38 cellular contexts compared by ENCODE assay signal in genomic region chr4:65738134-65738533, GRCh38.
"Had no signal": no experiment of that assay in that cellular context is flagged by ENCODE, and none has a peak within 500 bp of the region (broad histone marks: within the 10 kb centered on the region; RNA-seq: fewer than 3 reads in every experiment).

No MANE protein-coding gene starts in this region.

- ATAC-seq: activated CD4-positive, alpha-beta T cell treated with anti-CD3 and anti-CD28 coated beads for 36 hours; activated CD4-positive, CD25-positive, alpha-beta regulatory T cell treated with anti-CD3 and anti-CD28 coated beads, Interleukin-2, amount 50 U/mL, for 24 hours; activated CD8-positive, alpha-beta T cell treated with anti-CD3 and anti-CD28 coated beads, Interleukin-2, amount 10 ng/mL, durations not matched to agents 7 days and 5 days; activated naive CD4-positive, alpha-beta T cell treated with anti-CD3 and anti-CD28 coated beads, Interleukin-2, amount 50 U/mL, for 72 hours; activated T-cell treated with anti-CD3 and anti-CD28 coated beads, Interleukin-2, amount 50 U/mL, for 4 hours; activated T-cell treated with anti-CD3 and anti-CD28 coated beads, Interleukin-2, amount 50 U/mL, for 72 hours; activated T-helper 17 cell treated with anti-CD3 and anti-CD28 coated beads, Interleukin-2, amount 50 U/mL, for 72 hours; body of pancreas; WTC11 had no signal

- H3K4me1 Mint-ChIP-seq: activated CD4-positive, alpha-beta memory T cell treated with anti-CD3 and anti-CD28 coated beads, Interleukin-2, amount 10 ng/mL, durations not matched to agents 7 days and 5 days; activated CD4-positive, alpha-beta T cell treated with anti-CD3 and anti-CD28 coated beads for 36 hours; activated CD4-positive, alpha-beta T cell treated with anti-CD3 and anti-CD28 coated beads, Interleukin-2, amount 10 ng/mL, durations not matched to agents 7 days and 5 days; activated naive CD8-positive, alpha-beta T cell treated with anti-CD3 and anti-CD28 coated beads for 36 hours; activated T-helper 17 cell treated with anti-CD3 and anti-CD28 coated beads, Interleukin-2, amount 50 U/mL, for 72 hours; WTC11 had no signal

- H3K4me1 ChIP-seq: adrenal gland, body of pancreas, breast epithelium had no signal

- H3K4me3 ChIP-seq: adrenal gland, body of pancreas, breast epithelium had no signal

- H3K27ac Mint-ChIP-seq: activated CD4-positive, alpha-beta memory T cell treated with anti-CD3 and anti-CD28 coated beads, Interleukin-2, amount 10 ng/mL, durations not matched to agents 7 days and 5 days; activated CD4-positive, alpha-beta T cell treated with anti-CD3 and anti-CD28 coated beads for 36 hours; activated CD4-positive, alpha-beta T cell treated with anti-CD3 and anti-CD28 coated beads, Interleukin-2, amount 10 ng/mL, durations not matched to agents 7 days and 5 days; activated CD8-positive, alpha-beta T cell treated with anti-CD3 and anti-CD28 coated beads, Interleukin-2, amount 10 ng/mL, durations not matched to agents 7 days and 5 days; activated naive CD4-positive, alpha-beta T cell treated with anti-CD3 and anti-CD28 coated beads for 36 hours; activated naive CD4-positive, alpha-beta T cell treated with anti-CD3 and anti-CD28 coated beads, Interleukin-2, amount 50 U/mL, for 72 hours; activated naive CD8-positive, alpha-beta T cell treated with anti-CD3 and anti-CD28 coated beads for 36 hours; activated T-cell treated with anti-CD3 and anti-CD28 coated beads, Interleukin-2, amount 50 U/mL, for 72 hours; activated T-helper 1 cell treated with anti-CD3 and anti-CD28 coated beads, Interleukin-12 subunit alpha, Interleukin-12 subunit beta, Interleukin-2, Interleukin-4 antibody, amounts not matched to agents 30 ng/mL and 10 ng/mL and 1 ng/mL, durations not matched to agents 14 hours and 24 hours and 36 hours; activated T-helper 17 cell treated with anti-CD3 and anti-CD28 coated beads, Interleukin-2, amount 50 U/mL, for 72 hours; T-helper 1 cell treated with Interleukin-12 subunit alpha and Interleukin-12 subunit beta and Interleukin-4 antibody, amounts not matched to agents 30 μg/mL and 1 μg/mL, for 36 hours; T-helper 2 cell treated with Interferon-gamma antibody and Interleukin-4, amounts not matched to agents 5 μg/mL and 100 μg/mL, for 36 hours; WTC11 had no signal

- H3K27me3 Mint-ChIP-seq: activated CD4-positive, alpha-beta memory T cell treated with anti-CD3 and anti-CD28 coated beads, Interleukin-2, amount 10 ng/mL, durations not matched to agents 7 days and 5 days; activated CD4-positive, alpha-beta T cell treated with anti-CD3 and anti-CD28 coated beads for 36 hours; activated CD4-positive, alpha-beta T cell treated with anti-CD3 and anti-CD28 coated beads, Interleukin-2, amount 10 ng/mL, durations not matched to agents 7 days and 5 days; activated naive CD8-positive, alpha-beta T cell treated with anti-CD3 and anti-CD28 coated beads for 36 hours; activated T-helper 17 cell treated with anti-CD3 and anti-CD28 coated beads, Interleukin-2, amount 50 U/mL, for 72 hours had no signal

- H3K9me3 ChIP-seq: adrenal gland, body of pancreas, breast epithelium had no signal

- H3K36me3 ChIP-seq: adrenal gland, brain microvascular endothelial cell, breast epithelium, WERI-Rb-1 had no signal

- H3K27me3 ChIP-seq: adrenal gland, body of pancreas, brain microvascular endothelial cell, breast epithelium had no signal

- H3K27ac ChIP-seq: adrenal gland, body of pancreas, brain microvascular endothelial cell, breast epithelium, WERI-Rb-1 had no signal

- DNase-seq: activated CD4-positive, alpha-beta memory T cell treated with anti-CD3 and anti-CD28 coated beads, Interleukin-2, amount 10 ng/mL, durations not matched to agents 7 days and 5 days; activated CD4-positive, alpha-beta T cell treated with anti-CD3 and anti-CD28 coated beads for 1 hour; activated CD4-positive, alpha-beta T cell treated with anti-CD3 and anti-CD28 coated beads for 36 hours; activated CD4-positive, alpha-beta T cell treated with anti-CD3 and anti-CD28 coated beads for 48 hours; activated CD4-positive, alpha-beta T cell treated with anti-CD3 and anti-CD28 coated beads, Interleukin-2, amount 10 ng/mL, durations not matched to agents 7 days and 5 days; activated CD4-positive, alpha-beta T cell treated with anti-CD3 and anti-CD28 coated beads, Interleukin-2, amount 50 U/mL, for 48 hours; activated CD4-positive, CD25-positive, alpha-beta regulatory T cell; activated CD8-positive, alpha-beta memory T cell treated with anti-CD3 and anti-CD28 coated beads for 24 hours; activated CD8-positive, alpha-beta memory T cell treated with anti-CD3 and anti-CD28 coated beads, Interleukin-2, amount 50 U/mL, for 4 hours; activated CD8-positive, alpha-beta T cell treated with anti-CD3 and anti-CD28 coated beads, Interleukin-2, amount 10 ng/mL, durations not matched to agents 7 days and 5 days; activated effector memory CD4-positive, alpha-beta T cell treated with anti-CD3 and anti-CD28 coated beads, Interleukin-2, amount 50 U/mL, for 16 hours; activated gamma-delta T cell treated with Interleukin-2 at 50 U/mL for 16 hours; activated naive CD4-positive, alpha-beta T cell; activated naive CD4-positive, alpha-beta T cell treated with anti-CD3 and anti-CD28 coated beads for 36 hours; activated naive CD4-positive, alpha-beta T cell treated with anti-CD3 and anti-CD28 coated beads, Interleukin-2, amount 50 U/mL, for 16 hours; activated naive CD8-positive, alpha-beta T cell treated with anti-CD3 and anti-CD28 coated beads for 36 hours; activated T-cell treated with anti-CD3 and anti-CD28 coated beads for 4 hours; activated T-cell treated with anti-CD3 and anti-CD28 coated beads, Interleukin-2, amount 50 U/mL, for 1 hour; activated T-cell treated with anti-CD3 and anti-CD28 coated beads, Interleukin-2, amount 50 U/mL, for 4 hours; activated T-cell treated with anti-CD3 and anti-CD28 coated beads, Interleukin-2, amount 50 U/mL, for 72 hours; adrenal gland; amniotic stem cell; aorta; body of pancreas; brain microvascular endothelial cell; central memory CD4-positive, alpha-beta T cell; T-helper 1 cell; T-helper 2 cell; T-helper 9 cell; WERI-Rb-1 had no signal

- H3K36me3 Mint-ChIP-seq: activated naive CD8-positive, alpha-beta T cell treated with anti-CD3 and anti-CD28 coated beads for 36 hours; WTC11 had no signal

- H3K4me3 Mint-ChIP-seq: activated CD4-positive, alpha-beta memory T cell treated with anti-CD3 and anti-CD28 coated beads, Interleukin-2, amount 10 ng/mL, durations not matched to agents 7 days and 5 days; activated CD4-positive, alpha-beta T cell treated with anti-CD3 and anti-CD28 coated beads for 36 hours; activated CD4-positive, alpha-beta T cell treated with anti-CD3 and anti-CD28 coated beads, Interleukin-2, amount 10 ng/mL, durations not matched to agents 7 days and 5 days; activated CD8-positive, alpha-beta T cell treated with anti-CD3 and anti-CD28 coated beads, Interleukin-2, amount 10 ng/mL, durations not matched to agents 7 days and 5 days; activated naive CD4-positive, alpha-beta T cell treated with anti-CD3 and anti-CD28 coated beads for 36 hours; activated naive CD8-positive, alpha-beta T cell treated with anti-CD3 and anti-CD28 coated beads for 36 hours; activated T-cell treated with anti-CD3 and anti-CD28 coated beads, Interleukin-2, amount 50 U/mL, for 4 hours; activated T-cell treated with anti-CD3 and anti-CD28 coated beads, Interleukin-2, amount 50 U/mL, for 72 hours; activated T-helper 1 cell treated with anti-CD3 and anti-CD28 coated beads, Interleukin-12 subunit alpha, Interleukin-12 subunit beta, Interleukin-2, Interleukin-4 antibody, amounts not matched to agents 30 ng/mL and 10 ng/mL and 1 ng/mL, durations not matched to agents 14 hours and 24 hours and 36 hours; activated T-helper 17 cell treated with anti-CD3 and anti-CD28 coated beads, Interleukin-2, amount 50 U/mL, for 72 hours; T-helper 1 cell treated with Interleukin-12 subunit alpha and Interleukin-12 subunit beta and Interleukin-4 antibody, amounts not matched to agents 30 μg/mL and 1 μg/mL, for 36 hours; T-helper 2 cell treated with Interferon-gamma antibody and Interleukin-4, amounts not matched to agents 5 μg/mL and 100 μg/mL, for 36 hours; WTC11 had no signal

- H3K9me3 Mint-ChIP-seq: activated CD4-positive, alpha-beta memory T cell treated with anti-CD3 and anti-CD28 coated beads, Interleukin-2, amount 10 ng/mL, durations not matched to agents 7 days and 5 days; activated naive CD4-positive, alpha-beta T cell treated with anti-CD3 and anti-CD28 coated beads for 36 hours; activated T-helper 1 cell treated with anti-CD3 and anti-CD28 coated beads, Interleukin-12 subunit alpha, Interleukin-12 subunit beta, Interleukin-2, Interleukin-4 antibody, amounts not matched to agents 30 ng/mL and 10 ng/mL and 1 ng/mL, durations not matched to agents 14 hours and 24 hours and 36 hours; activated T-helper 17 cell treated with anti-CD3 and anti-CD28 coated beads, Interleukin-2, amount 50 U/mL, for 72 hours; T-helper 2 cell treated with Interferon-gamma antibody and Interleukin-4, amounts not matched to agents 5 μg/mL and 100 μg/mL, for 36 hours; WTC11 had no signal
